34 cellular contexts compared by ENCODE assay signal in genomic region chr1:207887542-207887941, GRCh38. TPM values are rescaled to one million over a fixed set of nuclear protein-coding genes. Genes with fewer than 3 reads are reported as not detected.
DNase-seq lines count a peak whose midpoint lies in the region; ATAC-seq and TF ChIP-seq lines count a peak whose summit lies in the region.
"Had no signal": no experiment of that assay in that cellular context is flagged by ENCODE, and none has a peak within 500 bp of the region (broad histone marks: within the 10 kb centered on the region; RNA-seq: fewer than 3 reads in every experiment).

No MANE protein-coding gene starts in this region.

- H3K27me3 ChIP-seq in esophagus squamous epithelium (no peaks in the 10 kb centered on the region), neuronal stem cell (ENCODE audit: control insufficient read depth in 3 of 3, insufficient read depth in 3 of 3, low read depth in 1 of 3, low read length in 3 of 3) (peaks cover 0 to 8% (median 0%) of the 10 kb centered on the region in 3 experiments), upper lobe of right lung (no peaks in the 10 kb centered on the region), H9 (ENCODE audit: insufficient read depth, low read length) (no peaks in the 10 kb centered on the region; the same call in 1 of the 2 replicates)
- H3K27me3 ChIP-seq: ascending aorta, colonic mucosa, SJSA1 had no signal

- peak overlapping the region in 3 of 4 donors; percentile 64 to 82 (median 80) for H3K27ac ChIP-seq in esophagus squamous epithelium
- no peak overlapping the region for H3K27ac ChIP-seq in neuronal stem cell (replicated peaks; ENCODE audit: low read length)
- peak overlapping the region; percentile 81 for H3K27ac ChIP-seq in upper lobe of right lung
- H3K27ac ChIP-seq in H9 (ENCODE audit: insufficient read length, low read depth, low read length): no peak overlapping the region
- H3K27ac ChIP-seq: 22Rv1, colonic mucosa, GM23248, SJSA1 had no signal

- H3K9ac ChIP-seq in neuronal stem cell (ENCODE audit: low read depth, low read length, poor library complexity) (no peak overlapping the region), H9 (ENCODE audit: extremely low read depth, insufficient read length, low read length) (no peak overlapping the region)
- H3K9ac ChIP-seq: GM23248 had no signal

- H3K18ac ChIP-seq in neuronal stem cell (ENCODE audit: low read length) (no peak overlapping the region), H9 (ENCODE audit: insufficient read length, low read depth, low read length) (no peak overlapping the region)

- no peak overlapping the region for H3K4me2 ChIP-seq in neuronal stem cell (ENCODE audit: insufficient read depth, low read length, poor library complexity, severe bottlenecking)
- H3K4me2 ChIP-seq in H9 (ENCODE audit: insufficient read depth, insufficient read length, low read length): no peak overlapping the region
- H3K4me2 ChIP-seq: smooth muscle cell had no signal

- H3K36me3 ChIP-seq in esophagus squamous epithelium: no peaks in the 10 kb centered on the region
- no peaks in the 10 kb centered on the region for H3K36me3 ChIP-seq in neuronal stem cell (replicated peaks in 1 of 2; ENCODE audit: control insufficient read depth in 2 of 2, insufficient read depth in 2 of 2, low read length in 2 of 2)
- H3K36me3 ChIP-seq in upper lobe of right lung: no peaks in the 10 kb centered on the region
- H3K36me3 ChIP-seq: ascending aorta, colonic mucosa, SJSA1 had no signal

- H2BK20ac ChIP-seq in H9 (ENCODE audit: low read depth, low read length, poor library complexity, severe bottlenecking): no peak overlapping the region

- H3K79me1 ChIP-seq in neuronal stem cell (ENCODE audit: low read depth, low read length) (no peaks in the 10 kb centered on the region), H9 (ENCODE audit: insufficient read depth, low read depth, low read length, poor library complexity, severe bottlenecking) (no peaks in the 10 kb centered on the region)

- no peak overlapping the region for H2BK12ac ChIP-seq in neuronal stem cell (ENCODE audit: low read length)
- H2BK12ac ChIP-seq in H9 (ENCODE audit: insufficient read length, low read depth, low read length): no peak overlapping the region

- H4K91ac ChIP-seq in neuronal stem cell (ENCODE audit: low read depth, low read length, poor library complexity) (peak overlapping the region; percentile 68), H9 (ENCODE audit: insufficient read length, low read depth, low read length) (no peak overlapping the region)

- peaks cover 12% of the 10 kb centered on the region for H3K27me3 Mint-ChIP-seq in H9 (ENCODE audit: low read depth)
- H3K27me3 Mint-ChIP-seq: activated CD4-positive, alpha-beta T cell treated with anti-CD3 and anti-CD28 coated beads, Interleukin-2, amount 10 ng/mL, durations not matched to agents 24 days and 14 days; activated naive CD8-positive, alpha-beta T cell had no signal

- peak overlapping the region; percentile 44 for H2AFZ ChIP-seq in neuronal stem cell (ENCODE audit: low read length)
- no peak overlapping the region for H2AFZ ChIP-seq in H9 (ENCODE audit: low read length)
- H2AFZ ChIP-seq: GM23248 had no signal

- intact Hi-C loops in Right ventricle myocardium inferior (cut with DNase I): loop anchor here (10.0 kb wide), 1 partner anchor 357 kb away; the partner anchor contains the start of gene PLXNA2
- intact Hi-C loops in Right ventricle myocardium superior (cut with DNase I): loop anchor here (5.0 kb wide), 1 partner anchor 35 kb away; no protein-coding TSS in a partner anchor
- intact Hi-C loops in esophagus squamous epithelium (cut with DNase I): loop anchor here (5.0 kb wide), 1 partner anchor 70 kb away; no protein-coding TSS in a partner anchor
- intact Hi-C loops in upper lobe of right lung (cut with DNase I): loop anchor here (5.0 kb wide), 1 partner anchor 75 kb away; no protein-coding TSS in a partner anchor

- H2BK5ac ChIP-seq in neuronal stem cell (ENCODE audit: low read length) (no peak overlapping the region), H9 (ENCODE audit: insufficient read length, low read length) (no peak overlapping the region)

- H3K4me1 ChIP-seq in esophagus squamous epithelium (peaks cover 20 to 97% (median 43%) of the 10 kb centered on the region in 3 donors), neuronal stem cell (ENCODE audit: control insufficient read depth in 2 of 2, insufficient read depth in 1 of 2, low read depth in 1 of 2, low read length in 2 of 2) (peaks cover 0 to 3% of the 10 kb centered on the region in 2 donors), upper lobe of right lung (peaks cover 46% of the 10 kb centered on the region), H9 (ENCODE audit: insufficient read depth, low read length) (no peaks in the 10 kb centered on the region)
- H3K4me1 ChIP-seq: colonic mucosa had no signal

- H3K14ac ChIP-seq in neuronal stem cell (ENCODE audit: low read length) (no peak overlapping the region), H9 (ENCODE audit: insufficient read depth, low read length) (no peak overlapping the region)

- WGBS in esophagus squamous epithelium, 2 donors: 49 to 92% methylated on average over 3 to 4 of the region's 14 CpGs
- WGBS in neuronal stem cell (ENCODE audit: extremely low coverage in 2 of 2, insufficient read length in 2 of 2, insufficient replicate concordance in 1 of 2), 2 donors: no CpG with 5 or more reads among the region's 14 CpGs
- no CpG with 5 or more reads among the region's 14 CpGs for WGBS in H9 (ENCODE audit: extremely low coverage, insufficient read length, low lambda C conversion rate)

- ATAC-seq in Right ventricle myocardium inferior (no peak), Right ventricle myocardium superior (ENCODE audit: poor library complexity) (no peak), upper lobe of right lung (no peak)
- ATAC-seq: natural killer cell treated with Interleukin-12 subunit alpha and Interleukin-12 subunit beta and Interleukin-15 and Interleukin-18, amount 100 ng/mL, for 72 hours; stimulated activated naive CD8-positive, alpha-beta T cell treated with anti-CD3 and anti-CD28 coated beads, Interleukin-15, Interleukin-2, amounts not matched to agents 100 U/mL and 50 U/mL, for 24 hours had no signal

- H4K8ac ChIP-seq in neuronal stem cell (ENCODE audit: low read depth, low read length) (peak overlapping the region; percentile 27), H9 (replicated peaks; ENCODE audit: insufficient read length, low read depth, low read length) (no peak overlapping the region)

- H3K36me3 Mint-ChIP-seq in H9 (ENCODE audit: insufficient read depth in 1 of 3, low read depth in 3 of 3): no peaks in the 10 kb centered on the region
- H3K36me3 Mint-ChIP-seq: CD4-positive, CD25-positive, alpha-beta regulatory T cell; natural killer cell treated with Interleukin-12 subunit alpha and Interleukin-12 subunit beta and Interleukin-15 and Interleukin-18, amount 100 ng/mL, for 72 hours had no signal

- H3K56ac ChIP-seq in H9 (ENCODE audit: insufficient read length, low read depth, low read length): no peak overlapping the region

- H2AK5ac ChIP-seq in neuronal stem cell (ENCODE audit: low read depth, low read length) (peak overlapping the region; percentile 22), H9 (ENCODE audit: insufficient read length, low read length) (no peak overlapping the region)

- no peak for TF ChIP-seq POLR2A in esophagus squamous epithelium (IDR thresholded peaks at IDR 0.05)

- no peak overlapping the region for H3K4me3 Mint-ChIP-seq in H9
- H3K4me3 Mint-ChIP-seq: activated CD4-positive, alpha-beta T cell treated with anti-CD3 and anti-CD28 coated beads, Interleukin-2, amount 10 ng/mL, durations not matched to agents 24 days and 14 days; activated naive CD8-positive, alpha-beta T cell; CD4-positive, CD25-positive, alpha-beta regulatory T cell; HFFc6; natural killer cell treated with Interleukin-12 subunit alpha and Interleukin-12 subunit beta and Interleukin-15 and Interleukin-18, amount 100 ng/mL, for 72 hours had no signal

- H2BK15ac ChIP-seq in neuronal stem cell (ENCODE audit: low read length): no peak overlapping the region
- no peak overlapping the region for H2BK15ac ChIP-seq in H9 (ENCODE audit: low read depth, low read length)

- H3K9me3 Mint-ChIP-seq in H9: no peaks in the 10 kb centered on the region
- H3K9me3 Mint-ChIP-seq: activated CD4-positive, alpha-beta T cell treated with anti-CD3 and anti-CD28 coated beads, Interleukin-2, amount 10 ng/mL, durations not matched to agents 24 days and 14 days; CD4-positive, CD25-positive, alpha-beta regulatory T cell; HFFc6; natural killer cell treated with Interleukin-12 subunit alpha and Interleukin-12 subunit beta and Interleukin-15 and Interleukin-18, amount 100 ng/mL, for 72 hours had no signal

- H3K23ac ChIP-seq in neuronal stem cell (ENCODE audit: low read depth, low read length, poor library complexity) (peak overlapping the region; percentile 48), H9 (ENCODE audit: insufficient read length, low read depth, low read length) (no peak overlapping the region)

- H3K4me3 ChIP-seq in esophagus squamous epithelium: no peak overlapping the region
- no peak overlapping the region for H3K4me3 ChIP-seq in neuronal stem cell (ENCODE audit: low read length in 2 of 2)
- no peak overlapping the region for H3K4me3 ChIP-seq in upper lobe of right lung
- H3K4me3 ChIP-seq: ascending aorta, colonic mucosa, GM23248, SJSA1, smooth muscle cell had no signal

- peak; percentile 18 for DNase-seq in Right ventricle myocardium inferior (ENCODE audit: missing footprints)
- DNase-seq in Right ventricle myocardium superior: no peak
- DNase-seq in esophagus squamous epithelium (lab: John Stamatoyannopoulos, UW): no peak
- no peak for DNase-seq in neuronal stem cell (ENCODE audit: low spot score)
- no peak for DNase-seq in upper lobe of right lung
- no peak for DNase-seq in DMS153 treated with DMSO at 0.1 percent for 48 hours (lab: John Stamatoyannopoulos, UW; ENCODE audit: unreplicated experiment)
- DNase-seq in H9: no peak
- no peak for DNase-seq in activated naive CD4-positive, alpha-beta T cell treated with Interleukin-2 at 50 U/mL for 16 hours
- DNase-seq: activated CD4-positive, alpha-beta T cell treated with anti-CD3 and anti-CD28 coated beads, Interleukin-2, amount 10 ng/mL, durations not matched to agents 24 days and 14 days; activated CD8-positive, alpha-beta memory T cell treated with anti-CD3 and anti-CD28 coated beads for 24 hours; activated effector memory CD4-positive, alpha-beta T cell treated with Interleukin-2 at 50 U/mL for 16 hours; Calu3; CD4-positive, CD25-positive, alpha-beta regulatory T cell; colonic mucosa; DMS79 treated with DMSO at 0.1 percent for 48 hours; effector CD4-positive, alpha-beta T cell; GF-D8; GM23248; HFFc6; KBM-7; MM.1S; NCI-H1105 treated with DMSO at 0.1 percent for 48 hours; NCI-H187 treated with DMSO at 0.1 percent for 48 hours; NCI-H2171; stimulated activated CD4-positive, alpha-beta T cell treated with anti-CD3 and anti-CD28 coated beads, Interleukin-2, amount 100 ng/mL, for 24 hours; stimulated activated naive CD8-positive, alpha-beta T cell treated with anti-CD3 and anti-CD28 coated beads, Interleukin-15, Interleukin-2, amounts not matched to agents 100 U/mL and 50 U/mL, for 24 hours had no signal

- no peaks in the 10 kb centered on the region for H3K23me2 ChIP-seq in H9 (ENCODE audit: insufficient read length, low read depth, low read length, poor library complexity, severe bottlenecking)

- TF ChIP-seq CTCF in esophagus squamous epithelium (IDR thresholded peaks at IDR 0.05) (no peak), upper lobe of right lung (IDR thresholded peaks at IDR 0.05) (no peak), H9 (conservative IDR thresholded peaks at IDR 0.05) (no peak)

- peaks cover 8 to 10% of the 10 kb centered on the region in 2 experiments; a peak in 3 of 4 replicates for H3K4me1 Mint-ChIP-seq in H9

- no peak overlapping the region for H4K5ac ChIP-seq in H9 (ENCODE audit: insufficient read length, low read depth, low read length)

- H2BK120ac ChIP-seq in neuronal stem cell (ENCODE audit: low read depth, low read length) (no peak overlapping the region), H9 (ENCODE audit: low read depth, low read length, poor library complexity, severe bottlenecking) (no peak overlapping the region)

- H4K20me1 ChIP-seq in H9 (ENCODE audit: control insufficient read depth, insufficient read depth, insufficient read length): no peaks in the 10 kb centered on the region

- no peak overlapping the region for H3K4ac ChIP-seq in neuronal stem cell (ENCODE audit: low read length)
- H3K4ac ChIP-seq in H9 (ENCODE audit: low read depth, low read length): no peak overlapping the region

- no peaks in the 10 kb centered on the region for H3K9me3 ChIP-seq in esophagus squamous epithelium
- no peaks in the 10 kb centered on the region for H3K9me3 ChIP-seq in neuronal stem cell (replicated peaks in 1 of 2; ENCODE audit: control insufficient read depth in 2 of 2, insufficient read depth in 1 of 2, low read depth in 1 of 2, low read length in 2 of 2)
- H3K9me3 ChIP-seq in upper lobe of right lung: no peaks in the 10 kb centered on the region
- no peaks in the 10 kb centered on the region for H3K9me3 ChIP-seq in H9 (ENCODE audit: control insufficient read depth, low read depth, low read length)
- H3K9me3 ChIP-seq: ascending aorta, colonic mucosa, SJSA1 had no signal

- H3K79me2 ChIP-seq in H9 (ENCODE audit: insufficient read depth, low read length): no peaks in the 10 kb centered on the region

- H3K27ac Mint-ChIP-seq in H9: no peak overlapping the region
- H3K27ac Mint-ChIP-seq: activated CD4-positive, alpha-beta T cell treated with anti-CD3 and anti-CD28 coated beads, Interleukin-2, amount 10 ng/mL, durations not matched to agents 24 days and 14 days; activated naive CD8-positive, alpha-beta T cell; HFFc6 had no signal

- no peak overlapping the region for H3T11ph ChIP-seq in H9 (ENCODE audit: low read length)

RNA-seq across cellular contexts. Expression of gene CD34, which starts 23.4 kb away (rescaled TPM):
- total RNA-seq in Right ventricle myocardium inferior: 84.8 TPM
- 72.5 TPM for total RNA-seq in Right ventricle myocardium superior
- total RNA-seq in esophagus squamous epithelium: 10 to 100 TPM in 2 of 4 donors, 1 to 10 TPM in 2; 1.3 to 32.2 (median 11.0) TPM
- 0.45 TPM for polyA plus RNA-seq in neuronal stem cell (2013, experiment 1 of 2)
- 0.43 TPM for polyA plus RNA-seq in neuronal stem cell (2013, experiment 2 of 2)
- total RNA-seq in upper lobe of right lung: 50.7 TPM
- total RNA-seq in H9 (2021): 0.02 and 0.35 TPM in 2 replicates
- total RNA-seq: activated CD4-positive, alpha-beta T cell treated with anti-CD3 and anti-CD28 coated beads, Interleukin-2, amount 10 ng/mL, durations not matched to agents 24 days and 14 days; GM23248; HT-29; natural killer cell treated with Interleukin-12 subunit alpha and Interleukin-12 subunit beta and Interleukin-15 and Interleukin-18, amount 100 ng/mL, for 72 hours; NCI-H460; smooth muscle cell had no signal
- polyA plus RNA-seq: smooth muscle cell had no signal

Comparison
In these comparisons a context has a peak if more than half of its experiments do, and no peak if none do; other contexts are left out.
1. H3K27ac ChIP-seq: peak in esophagus squamous epithelium (3 of 4) and upper lobe of right lung (single experiment); none in neuronal stem cell (single experiment) and H9 (single experiment).